Comparison of ENCODE assay signal across 8 cellular contexts in genomic region chr1:26449868-26450267, GRCh38. TPM values are rescaled to one million over a fixed set of nuclear protein-coding genes. Genes with fewer than 3 reads are reported as not detected.
"Had no signal": no experiment of that assay in that cellular context is flagged by ENCODE, and none has a peak within 500 bp of the region (broad histone marks: within the 10 kb centered on the region; RNA-seq: fewer than 3 reads in every experiment).

No MANE protein-coding gene starts in this region.

- ATAC-seq: GM23338 had no signal

- DNase-seq: H9, HCEC 1CT, IMR-90 had no signal

- H3K27ac Mint-ChIP-seq: GM23338 had no signal

- H3K9me3 Mint-ChIP-seq: GM23338, H9 had no signal

- H3K4me3 Mint-ChIP-seq: GM23338, H9 had no signal

- H3K4me3 ChIP-seq: GM23338 had no signal

- FAIRE-seq: H1, H54, HTR-8/SVneo had no signal

RNA-seq across cellular contexts. Expression of gene LIN28A, which starts 39.3 kb away (rescaled TPM):
- total RNA-seq: HT-29, IMR-90 had no signal
